In the genomic region with DNA sequence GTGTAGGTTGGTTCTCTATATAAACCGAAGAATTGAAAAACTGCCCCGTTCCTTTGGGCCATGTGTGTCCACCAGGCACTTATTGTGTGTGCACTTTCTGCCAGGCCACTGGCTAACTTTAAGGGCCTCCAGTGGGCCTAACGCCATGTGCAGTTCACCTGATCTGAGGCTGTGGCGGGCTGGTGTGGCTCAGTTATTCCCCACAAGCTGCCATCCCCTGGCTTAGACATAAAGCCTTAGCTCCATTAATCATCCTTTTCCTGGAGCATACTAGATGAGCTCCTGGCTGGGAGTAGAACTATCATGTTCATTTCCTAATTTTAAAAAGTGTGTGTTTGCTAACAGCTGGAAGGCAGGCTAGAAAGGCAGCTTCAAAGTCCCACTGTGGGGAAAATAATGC, we compare ENCODE assay signal across 31 cellular contexts.
"Had no signal": no experiment of that assay in that cellular context is flagged by ENCODE, and none has a peak within 500 bp of the region (broad histone marks: within the 10 kb centered on the region; RNA-seq: fewer than 3 reads in every experiment).

No MANE protein-coding gene starts in this region.

- H3K27ac ChIP-seq: brain microvascular endothelial cell, cardiac muscle cell, SK-N-MC had no signal

- DNase-seq: activated B cell treated with CpG ODN at 0.5 μM for 24 hours; activated CD4-positive, alpha-beta T cell treated with anti-CD3 and anti-CD28 coated beads for 1 hour; activated CD4-positive, alpha-beta T cell treated with anti-CD3 and anti-CD28 coated beads, Interleukin-2, amount 10 ng/mL, durations not matched to agents 24 days and 14 days; activated CD4-positive, alpha-beta T cell treated with anti-CD3 and anti-CD28 coated beads, Interleukin-2, amount 50 U/mL, for 48 hours; activated CD8-positive, alpha-beta memory T cell treated with anti-CD3 and anti-CD28 coated beads, Interleukin-2, amount 10 ng/mL, durations not matched to agents 7 days and 5 days; activated effector memory CD4-positive, alpha-beta T cell treated with anti-CD3 and anti-CD28 coated beads, Interleukin-2, amount 50 U/mL, for 16 hours; activated naive CD4-positive, alpha-beta T cell treated with Interleukin-2 at 50 U/mL for 16 hours; activated naive CD8-positive, alpha-beta T cell treated with anti-CD3 and anti-CD28 coated beads, Interleukin-2, amount 50 U/mL, for 24 hours; activated T-cell treated with anti-CD3 and anti-CD28 coated beads, Interleukin-2, amount 50 U/mL, for 4 hours; amniotic stem cell; brain microvascular endothelial cell; MG63; NCI-H1105; NCI-H1436; NCI-H1694 treated with DMSO at 0.1 percent for 48 hours; NCI-H2029 treated with DMSO at 0.1 percent for 48 hours; NCI-H345; NCI-H524 treated with DMSO at 0.1 percent for 48 hours; NCI-H774; NK-92 treated with Interleukin-12 subunit alpha and Interleukin-12 subunit beta, amount 100 ng/mL, for 24 hours; OCI-M1; RPMI8226; T-cell; T-helper 2 cell; T1000 had no signal

- H3K9me3 Mint-ChIP-seq: activated B cell treated with CpG ODN at 0.5 μM for 24 hours; activated CD4-positive, alpha-beta T cell treated with anti-CD3 and anti-CD28 coated beads, Interleukin-2, amount 10 ng/mL, durations not matched to agents 24 days and 14 days; activated naive CD4-positive, alpha-beta T cell treated with anti-CD3 and anti-CD28 coated beads, Interleukin-2, amount 50 U/mL, for 72 hours; activated T-cell treated with anti-CD3 and anti-CD28 coated beads, Interleukin-2, amount 50 U/mL, for 4 hours had no signal

- H3K4me3 Mint-ChIP-seq: activated B cell treated with CpG ODN at 0.5 μM for 24 hours; activated CD4-positive, alpha-beta T cell treated with anti-CD3 and anti-CD28 coated beads, Interleukin-2, amount 10 ng/mL, durations not matched to agents 24 days and 14 days; activated CD8-positive, alpha-beta memory T cell treated with anti-CD3 and anti-CD28 coated beads, Interleukin-2, amount 10 ng/mL, durations not matched to agents 7 days and 5 days; activated naive CD8-positive, alpha-beta T cell treated with anti-CD3 and anti-CD28 coated beads, Interleukin-2, amount 50 U/mL, for 24 hours; activated T-cell treated with anti-CD3 and anti-CD28 coated beads, Interleukin-2, amount 50 U/mL, for 4 hours; T-cell had no signal

- H3K9me3 ChIP-seq: MG63 had no signal

- H3K27ac Mint-ChIP-seq: activated B cell treated with CpG ODN at 0.5 μM for 24 hours; activated CD4-positive, alpha-beta T cell treated with anti-CD3 and anti-CD28 coated beads, Interleukin-2, amount 10 ng/mL, durations not matched to agents 24 days and 14 days; activated CD8-positive, alpha-beta memory T cell treated with anti-CD3 and anti-CD28 coated beads, Interleukin-2, amount 10 ng/mL, durations not matched to agents 7 days and 5 days; activated naive CD4-positive, alpha-beta T cell treated with anti-CD3 and anti-CD28 coated beads, Interleukin-2, amount 50 U/mL, for 72 hours; activated naive CD8-positive, alpha-beta T cell treated with anti-CD3 and anti-CD28 coated beads, Interleukin-2, amount 50 U/mL, for 24 hours; T-cell had no signal

- ATAC-seq: activated CD8-positive, alpha-beta memory T cell treated with anti-CD3 and anti-CD28 coated beads, Interleukin-2, amount 10 ng/mL, durations not matched to agents 7 days and 5 days; activated naive CD4-positive, alpha-beta T cell treated with anti-CD3 and anti-CD28 coated beads, Interleukin-2, amount 50 U/mL, for 72 hours; activated naive CD8-positive, alpha-beta T cell treated with anti-CD3 and anti-CD28 coated beads, Interleukin-2, amount 50 U/mL, for 24 hours; activated T-cell treated with anti-CD3 and anti-CD28 coated beads, Interleukin-2, amount 50 U/mL, for 4 hours; Panc1; Right ventricle myocardium inferior; T-cell had no signal

- H3K36me3 Mint-ChIP-seq: activated CD8-positive, alpha-beta memory T cell treated with anti-CD3 and anti-CD28 coated beads, Interleukin-2, amount 10 ng/mL, durations not matched to agents 7 days and 5 days; activated naive CD4-positive, alpha-beta T cell treated with anti-CD3 and anti-CD28 coated beads, Interleukin-2, amount 50 U/mL, for 72 hours; T-cell had no signal

- H3K27me3 ChIP-seq: brain microvascular endothelial cell, cardiac muscle cell, MG63 had no signal

- FAIRE-seq: TTC549 had no signal

- H3K4me3 ChIP-seq: cardiac muscle cell, MG63, SK-N-MC had no signal

- H3K36me3 ChIP-seq: brain microvascular endothelial cell, cardiac muscle cell, MG63 had no signal
